In genomic region chr10:64555609-64556008, GRCh38 we compare ENCODE assay signal across 7 cellular contexts.
"Had no signal": no experiment of that assay in that cellular context is flagged by ENCODE, and none has a peak within 500 bp of the region (broad histone marks: within the 10 kb centered on the region; RNA-seq: fewer than 3 reads in every experiment).

No MANE protein-coding gene starts in this region.

- DNase-seq: GM23248, GOT3, H7, H9, HCEC 1CT, HFFc6 had no signal

- H3K4me3 ChIP-seq: GM23248, GM23338 had no signal
